1 cellular context compared by ENCODE assay signal in genomic region chr1:157691285-157691920, GRCh38.
TF ChIP-seq lines count a peak whose summit lies in the region.

No MANE protein-coding gene starts in this region.

TF ChIP-seq in GM23338, 12 proteins besides CTCF, POLR2A, EP300 and RAD21 (continued from another document):
- TF ChIP-seq ZNF462 (CRISPR knock-in tag; IDR thresholded peaks at IDR 0.05) = no peak
